ENCODE assay signal across 11 cellular contexts in the genomic region with DNA sequence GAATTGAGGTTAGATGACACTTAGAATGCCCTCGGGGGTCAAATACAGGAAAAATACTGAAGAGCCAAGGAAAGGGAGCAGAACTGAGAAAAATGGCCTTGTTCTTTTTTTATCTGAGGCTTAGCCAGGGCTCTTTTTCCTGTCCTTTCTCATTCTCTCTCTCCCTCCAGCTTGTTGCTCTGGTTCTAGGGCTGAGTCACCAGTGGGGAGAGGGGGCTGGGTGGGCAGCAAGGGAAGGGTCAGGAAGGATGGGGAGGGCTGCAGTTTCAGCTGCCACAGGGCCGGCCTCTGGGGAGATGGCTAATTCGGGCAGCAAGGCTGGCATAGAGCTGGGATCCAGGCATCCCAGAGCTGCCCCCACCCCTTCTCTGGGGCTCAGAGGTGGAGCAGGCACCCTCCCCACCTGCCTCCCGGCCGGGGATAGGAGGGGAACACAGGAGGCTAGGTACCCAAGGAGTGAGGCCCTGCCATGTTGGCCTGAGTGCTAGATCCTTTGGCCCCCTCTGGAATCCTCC. TPM values are rescaled to one million over a fixed set of nuclear protein-coding genes. Genes with fewer than 3 reads are reported as not detected.
DNase-seq lines count a peak whose midpoint lies in the region; ATAC-seq and TF ChIP-seq lines count a peak whose summit lies in the region.
"Had no signal": no experiment of that assay in that cellular context is flagged by ENCODE, and none has a peak within 500 bp of the region (broad histone marks: within the 10 kb centered on the region; RNA-seq: fewer than 3 reads in every experiment).

No MANE protein-coding gene starts in this region.

- POLR2A ChIA-PET in Panc1 (lab: Charles Lee): interaction anchor here (0.6 kb wide), 1 partner anchor 8 kb away, joined by 6 read pairs; no protein-coding TSS in a partner anchor

- 38 to 50% methylated on average over 5 of the region's 5 CpGs for WGBS in tibial nerve, 2 donors

- H3K27ac ChIP-seq in Panc1 (ENCODE audit: low read length) (peak overlapping the region; percentile 99), dorsolateral prefrontal cortex (peak overlapping the region in 53 of 59 donors; percentile 1 to 88 (median 61)), lower lobe of right lung (peak overlapping the region; percentile 96), tibial nerve (peak overlapping the region; percentile 27 to 95 (median 62))

- no peak for TF ChIP-seq EP300 in tibial nerve (IDR thresholded peaks at IDR 0.05)

- H3K36me3 ChIP-seq in Panc1 (ENCODE audit: control insufficient read depth, insufficient read depth, low read length) (peaks cover 8% of the 10 kb centered on the region; the same call in 1 of the 2 replicates), lower lobe of right lung (no peaks in the 10 kb centered on the region), tibial nerve (no peaks in the 10 kb centered on the region)

- intact Hi-C loops in Panc1 (cut with micrococcal nuclease; ENCODE audit: unreplicated experiment) (no loop called here), dorsolateral prefrontal cortex (cut with DNase I) (no loop called here), lower lobe of right lung (cut with DNase I) (no loop called here)

- H3K9me3 ChIP-seq in Panc1 (ENCODE audit: control insufficient read depth, insufficient read depth, low read depth, low read length) (no peaks in the 10 kb centered on the region), lower lobe of right lung (no peaks in the 10 kb centered on the region), tibial nerve (no peaks in the 10 kb centered on the region)

- ATAC-seq in Panc1: no peak
- no peak for ATAC-seq in lower lobe of right lung
- no peak for ATAC-seq in GM18867 (IDR thresholded peaks at IDR 0.05; ENCODE audit: unreplicated experiment)
- ATAC-seq: stimulated activated memory B cell treated with anti-CD40 and anti-IgM and Interleukin-4, amounts not matched to agents 10 μg/mL and 1 μg/mL and 100 μg/mL, for 72 hours had no signal

- in situ Hi-C loops in Panc1 (cut with HindIII; ENCODE audit: low pct_unique_long_range_greater_than_20kb, low sequenced_read_pairs): no loop called here

- TF ChIP-seq CTCF in Panc1 (IDR thresholded peaks at IDR 0.05) (no peak), dorsolateral prefrontal cortex (IDR thresholded peaks at IDR 0.05 in 54 of 56, conservative IDR thresholded peaks at IDR 0.05 in 2 of 56; ENCODE audit: low read depth in 1 of 56, partially characterized antibody in 56 of 56) (no peak), lower lobe of right lung (IDR thresholded peaks at IDR 0.05) (no peak), tibial nerve (IDR thresholded peaks at IDR 0.05) (no peak)

- H3K4me3 ChIP-seq in Panc1 (ENCODE audit: low read depth in 2 of 2, low read length in 2 of 2) (peak overlapping the region; percentile 63 to 99), dorsolateral prefrontal cortex (peak overlapping the region in 1 of 59 donors; percentile 7), lower lobe of right lung (peak overlapping the region; percentile 89), tibial nerve (no peak overlapping the region)

- TF ChIP-seq POLR2A in tibial nerve (IDR thresholded peaks at IDR 0.05): no peak

- no TSS peak for BruUV-seq in Panc1 (replicated peaks; lab: Mats Ljungman, UMichigan)

- H3K27me3 ChIP-seq in Panc1 (ENCODE audit: control insufficient read depth, insufficient read depth, low read length) (no peaks in the 10 kb centered on the region), dorsolateral prefrontal cortex (no peaks in the 10 kb centered on the region), lower lobe of right lung (ENCODE audit: low read depth) (no peaks in the 10 kb centered on the region), tibial nerve (no peaks in the 10 kb centered on the region)

- DNase-seq in Panc1 (ENCODE audit: low read depth, low spot score) (no peak), dorsolateral prefrontal cortex (no peak), lower lobe of right lung (no peak), tibial nerve (ENCODE audit: low spot score in 2 of 2) (no peak), GOT3 (lab: John Stamatoyannopoulos, UW) (no peak), GM19240 (ENCODE audit: insufficient read length, low spot score) (no peak), NCI-H2081 treated with DMSO at 0.1 percent for 48 hours (lab: John Stamatoyannopoulos, UW) (no peak)
- DNase-seq: activated CD4-positive, alpha-beta T cell treated with anti-CD3 and anti-CD28 coated beads, Interleukin-2, amount 50 U/mL, for 1 hour; NCI-H1048 had no signal

- peaks cover 74% of the 10 kb centered on the region for H3K4me1 ChIP-seq in Panc1 (ENCODE audit: control insufficient read depth, insufficient read depth, low read length)
- peaks cover 84% of the 10 kb centered on the region for H3K4me1 ChIP-seq in lower lobe of right lung
- peaks cover 0 to 96% (median 67%) of the 10 kb centered on the region in 4 donors for H3K4me1 ChIP-seq in tibial nerve

- CTCF ChIA-PET in Panc1 (lab: Charles Lee): interaction anchor here (0.6 kb wide), 1 partner anchor 140 kb away, joined by 12 read pairs; no protein-coding TSS in a partner anchor

RNA-seq across cellular contexts. Expression of gene ITGA3, which starts 3.9 kb away (rescaled TPM):
- 439 TPM for total RNA-seq in Panc1 (2021; ENCODE audit: unreplicated experiment)
- polyA plus RNA-seq in Panc1 (2012; ENCODE audit: insufficient read length): 291 TPM
- total RNA-seq in dorsolateral prefrontal cortex: 10 to 100 TPM; 12.7 to 53.3 (median 33.2) TPM
- 162 TPM for total RNA-seq in lower lobe of right lung
- total RNA-seq in tibial nerve: 10 to 100 TPM; 59.2 to 85.7 (median 69.1) TPM

RNA-seq across cellular contexts. Expression of gene PDK2, which starts 35.3 kb away (rescaled TPM):
- total RNA-seq in Panc1 (2021; ENCODE audit: unreplicated experiment) (46.0 TPM), dorsolateral prefrontal cortex (100 to 1,000 TPM in 115 of 120 experiments, 10 to 100 TPM in 5; 87.1 to 176 (median 131) TPM), lower lobe of right lung (35.7 TPM), tibial nerve (10 to 100 TPM; 37.9 to 77.7 (median 49.8) TPM)
- polyA plus RNA-seq in Panc1 (2012; ENCODE audit: insufficient read length): 79.3 TPM

Comparison
In these comparisons a context has a peak if more than half of its experiments do, and no peak if none do; other contexts are left out.
1. H3K4me3 ChIP-seq: peak in Panc1 (2 of 2) and lower lobe of right lung (single experiment); none in tibial nerve (0 of 4).
2. Peak in every context shown above with its lines, with median percentiles within 50 percentile points of each other: H3K27ac ChIP-seq.